8 cellular contexts compared by ENCODE assay signal in the genomic region with DNA sequence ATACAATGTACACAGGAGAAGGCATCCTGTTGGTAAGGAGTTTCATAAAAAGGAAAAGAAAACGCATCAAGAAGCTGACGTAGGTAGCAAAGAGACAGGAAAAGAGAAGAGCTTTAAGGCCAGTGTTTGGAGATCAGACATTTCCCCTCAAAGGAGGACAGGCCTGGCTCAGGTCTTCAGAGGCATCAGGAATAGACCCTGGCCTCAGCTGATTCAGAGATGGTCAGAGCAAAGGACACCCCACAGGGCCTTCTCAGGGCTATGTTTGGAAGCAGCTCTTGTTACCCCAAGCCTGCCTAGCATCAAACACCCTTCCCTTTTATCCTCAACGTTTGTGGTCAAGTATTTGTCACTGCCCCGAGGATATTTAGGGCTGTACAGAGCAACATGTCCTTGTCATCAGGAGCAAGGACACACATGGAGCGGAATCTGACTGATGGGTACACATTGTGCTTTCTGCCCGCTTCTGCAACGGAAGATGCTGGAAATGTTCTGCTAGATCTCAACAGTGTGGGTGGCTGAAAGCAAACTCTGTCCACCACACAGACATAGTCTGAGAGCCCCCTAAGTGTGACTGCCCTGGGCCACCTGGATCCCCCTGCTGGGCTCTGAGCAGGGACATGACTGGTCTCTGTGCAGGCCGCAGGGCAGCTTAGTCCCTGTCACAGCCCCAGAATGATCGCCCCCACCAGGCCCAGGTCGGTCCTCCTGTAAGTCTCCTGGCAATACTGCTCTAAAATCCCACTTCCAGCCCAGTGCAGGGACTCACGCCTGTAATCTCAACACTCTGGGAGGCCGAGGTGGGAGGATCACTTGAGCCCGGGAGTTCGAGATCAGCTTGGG. TPM values are rescaled to one million over a fixed set of nuclear protein-coding genes. Genes with fewer than 3 reads are reported as not detected.
A peak's percentile ranks its signal among the peaks of the same experiment; 100 is the strongest.
DNase-seq lines count a peak whose midpoint lies in the region; ATAC-seq, FAIRE-seq and TF ChIP-seq lines count a peak whose summit lies in the region.

No MANE protein-coding gene starts in this region.

- H3K36me3 Mint-ChIP-seq in activated T-helper 1 cell treated with anti-CD3 and anti-CD28 coated beads, Interleukin-12 subunit alpha, Interleukin-12 subunit beta, Interleukin-2, Interleukin-4 antibody, amounts not matched to agents 30 ng/mL and 10 ng/mL and 1 ng/mL, durations not matched to agents 14 hours and 24 hours and 36 hours (ENCODE audit: low read depth), result peaks cover 5% of the 10 kb centered on the region

- H3K9me3 Mint-ChIP-seq in activated T-helper 1 cell treated with anti-CD3 and anti-CD28 coated beads, Interleukin-12 subunit alpha, Interleukin-12 subunit beta, Interleukin-2, Interleukin-4 antibody, amounts not matched to agents 30 ng/mL and 10 ng/mL and 1 ng/mL, durations not matched to agents 14 hours and 24 hours and 36 hours, result no peaks in the 10 kb centered on the region

- intact Hi-C loops in Right ventricle myocardium inferior (cut with DNase I) (loop anchor here (2.0 kb wide), 1 partner anchor 15 kb away; a partner anchor contains a TSS), Right ventricle myocardium superior (cut with DNase I) (no loop called here), lower lobe of right lung (cut with DNase I) (no loop called here)
- intact Hi-C loops in activated T-helper 1 cell treated with anti-CD3 and anti-CD28 coated beads, Interleukin-12 subunit alpha, Interleukin-12 subunit beta, Interleukin-2, Interleukin-4 antibody, amounts not matched to agents 30 ng/mL and 10 ng/mL and 1 ng/mL, durations not matched to agents 14 hours and 24 hours and 36 hours (cut with micrococcal nuclease), result loop anchor here (5.0 to 10.0 kb wide), 3 partner anchors 44 to 151 kb away; a partner anchor contains a TSS

- H3K27ac ChIP-seq in lower lobe of right lung, result peak overlapping the region; percentile 93

- no peaks in the 10 kb centered on the region for H3K27me3 ChIP-seq in lower lobe of right lung (ENCODE audit: low read depth)

- ATAC-seq in Right ventricle myocardium inferior (no peak), Right ventricle myocardium superior (ENCODE audit: poor library complexity) (no peak), lower lobe of right lung (no peak)

- peaks cover 14% of the 10 kb centered on the region for H3K36me3 ChIP-seq in lower lobe of right lung

- no peak overlapping the region for H3K27ac Mint-ChIP-seq in activated T-helper 1 cell treated with anti-CD3 and anti-CD28 coated beads, Interleukin-12 subunit alpha, Interleukin-12 subunit beta, Interleukin-2, Interleukin-4 antibody, amounts not matched to agents 30 ng/mL and 10 ng/mL and 1 ng/mL, durations not matched to agents 14 hours and 24 hours and 36 hours

- H3K9me3 ChIP-seq in lower lobe of right lung, result no peaks in the 10 kb centered on the region

- H3K4me1 ChIP-seq in lower lobe of right lung, result peaks cover 8% of the 10 kb centered on the region

- peak overlapping the region; percentile 76 for H3K4me3 ChIP-seq in lower lobe of right lung

- peak; percentile 95 for FAIRE-seq in urothelium cell line (lab: Jason Lieb, UNC)

- H3K4me3 Mint-ChIP-seq in activated T-helper 1 cell treated with anti-CD3 and anti-CD28 coated beads, Interleukin-12 subunit alpha, Interleukin-12 subunit beta, Interleukin-2, Interleukin-4 antibody, amounts not matched to agents 30 ng/mL and 10 ng/mL and 1 ng/mL, durations not matched to agents 14 hours and 24 hours and 36 hours, result peak overlapping the region; percentile 84

- H3K4me1 Mint-ChIP-seq in activated T-helper 1 cell treated with anti-CD3 and anti-CD28 coated beads, Interleukin-12 subunit alpha, Interleukin-12 subunit beta, Interleukin-2, Interleukin-4 antibody, amounts not matched to agents 30 ng/mL and 10 ng/mL and 1 ng/mL, durations not matched to agents 14 hours and 24 hours and 36 hours (ENCODE audit: low read depth), result no peaks in the 10 kb centered on the region

- peaks cover 3% of the 10 kb centered on the region for H3K27me3 Mint-ChIP-seq in activated T-helper 1 cell treated with anti-CD3 and anti-CD28 coated beads, Interleukin-12 subunit alpha, Interleukin-12 subunit beta, Interleukin-2, Interleukin-4 antibody, amounts not matched to agents 30 ng/mL and 10 ng/mL and 1 ng/mL, durations not matched to agents 14 hours and 24 hours and 36 hours (ENCODE audit: insufficient read depth)

- TF ChIP-seq CTCF in lower lobe of right lung (IDR thresholded peaks at IDR 0.05), result no peak

- DNase-seq in Right ventricle myocardium inferior (ENCODE audit: missing footprints), result peak; percentile 23
- no peak for DNase-seq in Right ventricle myocardium superior
- DNase-seq in activated T-helper 1 cell treated with anti-CD3 and anti-CD28 coated beads, Interleukin-12 subunit alpha, Interleukin-12 subunit beta, Interleukin-2, Interleukin-4 antibody, amounts not matched to agents 30 ng/mL and 10 ng/mL and 1 ng/mL, durations not matched to agents 14 hours and 24 hours and 36 hours (ENCODE audit: low spot score), result no peak
- no peak for DNase-seq in lower lobe of right lung
- no peak for DNase-seq in urothelium cell line (ENCODE audit: low spot score)
- no peak for DNase-seq in NCI-H526 treated with DMSO at 0.1 percent for 48 hours (lab: John Stamatoyannopoulos, UW)
- no peak for DNase-seq in cerebellar cortex (ENCODE audit: low spot score)
- DNase-seq in GM03348 (ENCODE audit: low spot score), result no peak

RNA-seq across cellular contexts. Expression of a gene that starts 1.0 kb away (rescaled TPM):
- 39.3 TPM for total RNA-seq in Right ventricle myocardium inferior
- total RNA-seq in Right ventricle myocardium superior, result 40.8 TPM
- total RNA-seq in activated T-helper 1 cell treated with anti-CD3 and anti-CD28 coated beads, Interleukin-12 subunit alpha, Interleukin-12 subunit beta, Interleukin-2, Interleukin-4 antibody, amounts not matched to agents 30 ng/mL and 10 ng/mL and 1 ng/mL, durations not matched to agents 14 hours and 24 hours and 36 hours, result 21.0 and 24.6 TPM in 2 replicates
- 41.8 TPM for total RNA-seq in lower lobe of right lung

RNA-seq across cellular contexts. Expression of a gene that starts 13.6 kb away (rescaled TPM):
- 15.9 TPM for total RNA-seq in Right ventricle myocardium inferior
- 15.6 TPM for total RNA-seq in Right ventricle myocardium superior
- 44.6 and 46.6 TPM in 2 replicates for total RNA-seq in activated T-helper 1 cell treated with anti-CD3 and anti-CD28 coated beads, Interleukin-12 subunit alpha, Interleukin-12 subunit beta, Interleukin-2, Interleukin-4 antibody, amounts not matched to agents 30 ng/mL and 10 ng/mL and 1 ng/mL, durations not matched to agents 14 hours and 24 hours and 36 hours
- 33.2 TPM for total RNA-seq in lower lobe of right lung

RNA-seq across cellular contexts. Expression of a gene that starts 25.0 kb away (rescaled TPM):
- not detected for total RNA-seq in Right ventricle myocardium inferior
- total RNA-seq in Right ventricle myocardium superior, result not detected
- total RNA-seq in activated T-helper 1 cell treated with anti-CD3 and anti-CD28 coated beads, Interleukin-12 subunit alpha, Interleukin-12 subunit beta, Interleukin-2, Interleukin-4 antibody, amounts not matched to agents 30 ng/mL and 10 ng/mL and 1 ng/mL, durations not matched to agents 14 hours and 24 hours and 36 hours, result 0.08 and 0.12 TPM in 2 replicates
- total RNA-seq in lower lobe of right lung, result 0.41 TPM

RNA-seq across cellular contexts. Expression of a gene that starts 39.2 kb away (rescaled TPM):
- total RNA-seq in Right ventricle myocardium inferior (10.3 TPM), Right ventricle myocardium superior (10.7 TPM), lower lobe of right lung (4.4 TPM)
- total RNA-seq in activated T-helper 1 cell treated with anti-CD3 and anti-CD28 coated beads, Interleukin-12 subunit alpha, Interleukin-12 subunit beta, Interleukin-2, Interleukin-4 antibody, amounts not matched to agents 30 ng/mL and 10 ng/mL and 1 ng/mL, durations not matched to agents 14 hours and 24 hours and 36 hours, result 0.41 and 0.42 TPM in 2 replicates

Comparison
In these comparisons a context has a peak if more than half of its experiments do, and no peak if none do; other contexts are left out.
1. intact Hi-C loops: an anchor here in Right ventricle myocardium inferior (2.0 kb wide) and activated T-helper 1 cell treated with anti-CD3 and anti-CD28 coated beads, Interleukin-12 subunit alpha, Interleukin-12 subunit beta, Interleukin-2, Interleukin-4 antibody, amounts not matched to agents 30 ng/mL and 10 ng/mL and 1 ng/mL, durations not matched to agents 14 hours and 24 hours and 36 hours (5.0 to 10.0 kb wide); none called in Right ventricle myocardium superior and lower lobe of right lung.